27 cellular contexts compared by ENCODE assay signal in the genomic region with DNA sequence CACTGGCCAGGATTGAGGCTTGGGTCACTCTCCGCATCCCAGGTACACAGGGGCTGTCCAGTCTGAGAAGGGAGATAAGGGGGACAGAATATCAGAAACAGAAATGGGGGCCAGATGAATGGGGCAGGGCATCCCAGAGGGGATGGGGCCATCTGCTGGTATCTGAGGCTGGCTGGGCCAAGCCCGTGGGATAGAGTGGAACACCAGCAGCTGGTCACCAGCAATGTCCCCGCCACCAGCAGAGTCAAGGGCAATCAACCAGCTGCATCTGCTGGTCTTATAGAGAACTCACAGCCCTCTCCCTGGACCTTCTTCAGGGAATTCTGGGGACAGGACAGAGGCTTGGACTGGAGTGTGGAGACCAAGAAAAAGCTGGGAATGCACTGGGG.
DNase-seq lines count a peak whose midpoint lies in the region; ATAC-seq, FAIRE-seq and TF ChIP-seq lines count a peak whose summit lies in the region.
"Had no signal": no experiment of that assay in that cellular context is flagged by ENCODE, and none has a peak within 500 bp of the region (broad histone marks: within the 10 kb centered on the region; RNA-seq: fewer than 3 reads in every experiment).

No MANE protein-coding gene starts in this region.

- no peak for TF ChIP-seq POLR2A in breast epithelium (IDR thresholded peaks at IDR 0.05)
- TF ChIP-seq POLR2A in esophagus muscularis mucosa (IDR thresholded peaks at IDR 0.05; ENCODE audit: low read depth) = no peak
- no peak for TF ChIP-seq POLR2A in uterus (IDR thresholded peaks at IDR 0.05)

- H3K4me2 ChIP-seq in PC-9 = no peak overlapping the region
- H3K4me2 ChIP-seq: BLaER1 treated with 17β-estradiol and CSF1 and Interleukin-3, amounts not matched to agents 10 nM and 100 nM had no signal

- H2AFZ ChIP-seq in PC-9 = no peak overlapping the region

- no peaks in the 10 kb centered on the region for H3K9me2 ChIP-seq in PC-9 (ENCODE audit: insufficient read depth)

- H3K27me3 ChIP-seq in breast epithelium = no peaks in the 10 kb centered on the region
- H3K27me3 ChIP-seq in esophagus muscularis mucosa = no peaks in the 10 kb centered on the region
- no peaks in the 10 kb centered on the region for H3K27me3 ChIP-seq in pancreas
- H3K27me3 ChIP-seq in uterus = no peaks in the 10 kb centered on the region
- H3K27me3 ChIP-seq in PC-9 (ENCODE audit: insufficient read depth, low read depth) = 0 out of 2 replicates have a peak, but pooled peaks cover 13% of the 10 kb centered on the region
- H3K27me3 ChIP-seq: BLaER1 treated with 17β-estradiol and CSF1 and Interleukin-3, amounts not matched to agents 10 nM and 100 nM; ovary had no signal

- no peak for TF ChIP-seq EP300 in esophagus muscularis mucosa (IDR thresholded peaks at IDR 0.05)

- H3K4me1 Mint-ChIP-seq in MCF 10A (ENCODE audit: insufficient read depth, unreplicated experiment) = peaks cover 32% of the 10 kb centered on the region
- no peaks in the 10 kb centered on the region for H3K4me1 Mint-ChIP-seq in T-helper 2 cell treated with Interferon-gamma antibody and Interleukin-4, amounts not matched to agents 5 μg/mL and 100 μg/mL, for 36 hours (ENCODE audit: low read depth)
- H3K4me1 Mint-ChIP-seq: activated B cell treated with CpG ODN at 0.5 μM for 24 hours had no signal

- H3K27ac Mint-ChIP-seq in MCF 10A (ENCODE audit: low read depth, unreplicated experiment) = no peak overlapping the region
- no peak overlapping the region for H3K27ac Mint-ChIP-seq in T-helper 2 cell treated with Interferon-gamma antibody and Interleukin-4, amounts not matched to agents 5 μg/mL and 100 μg/mL, for 36 hours
- H3K27ac Mint-ChIP-seq: activated B cell treated with CpG ODN at 0.5 μM for 24 hours; activated T-cell treated with anti-CD3 and anti-CD28 coated beads, Interleukin-2, amount 50 U/mL, for 24 hours had no signal

- DNase-seq in breast epithelium (ENCODE audit: low spot score in 2 of 2) (no peak), MCF 10A (ENCODE audit: unreplicated experiment) (no peak), esophagus muscularis mucosa (ENCODE audit: extremely low spot score) (no peak), pancreas (peak in 3 of 6 donors; percentile 41 to 58 (median 45)), uterus (no peak), H4 (ENCODE audit: low spot score) (no peak), PC-9 (no peak)
- no peak for DNase-seq in T-helper 2 cell treated with Interferon-gamma antibody and Interleukin-4, amounts not matched to agents 5 μg/mL and 100 μg/mL, for 36 hours (ENCODE audit: low spot score)
- DNase-seq: activated B cell treated with CpG ODN at 0.5 μM for 24 hours; activated naive CD4-positive, alpha-beta T cell; activated T-cell treated with anti-CD3 and anti-CD28 coated beads, Interleukin-2, amount 50 U/mL, for 24 hours; amygdala; effector CD4-positive, alpha-beta T cell; erythroblast; islet precursor cell; KG1; NCI-H187 treated with DMSO at 0.1 percent for 48 hours; NCI-H226; NK-92 treated with Interleukin-12 subunit alpha and Interleukin-12 subunit beta, amount 100 ng/mL, for 24 hours; stimulated activated naive CD4-positive, alpha-beta T cell treated with Interleukin-2 at 50 U/mL for 16 hours; T-helper 9 cell had no signal

- H3K27ac ChIP-seq in breast epithelium (peak overlapping the region; percentile 91 to 96), esophagus muscularis mucosa (replicated peaks in 1 of 4) (peak overlapping the region; percentile 88 to 93 (median 90)), pancreas (no peak overlapping the region), uterus (peak overlapping the region; percentile 93 to 98), PC-9 (no peak overlapping the region)
- H3K27ac ChIP-seq: BLaER1 treated with 17β-estradiol and CSF1 and Interleukin-3, amounts not matched to agents 10 nM and 100 nM; SK-N-MC had no signal

- H3K79me2 ChIP-seq in PC-9 (ENCODE audit: low read depth) = no peaks in the 10 kb centered on the region

- intact Hi-C loops in breast epithelium (cut with DNase I; ENCODE audit: low total_unique reads) (loop anchor here (10.0 kb wide), 1 partner anchor 46 kb away; no protein-coding TSS in a partner anchor), MCF 10A (cut with micrococcal nuclease) (no loop called here), esophagus muscularis mucosa (cut with DNase I) (no loop called here), pancreas (cut with DNase I) (loop anchor here in 1 of 3 donors (10.0 kb wide), 1 partner anchor 66 kb away; no protein-coding TSS in a partner anchor), uterus (cut with DNase I; ENCODE audit: low total_unique reads) (loop anchor here (10.0 kb wide), 1 partner anchor 86 kb away; no protein-coding TSS in a partner anchor), PC-9 (cut with micrococcal nuclease; ENCODE audit: unreplicated experiment) (no loop called here)

- no peak for FAIRE-seq in pancreas (lab: Jason Lieb, UNC)
- FAIRE-seq: A204.1, frontal cortex had no signal

- POLR2A ChIA-PET in MCF 10A (lab: Yijun Ruan, JAX) = interaction anchor here (0.6 kb wide), 1 partner anchor 111 kb away, joined by 3 read pairs; no protein-coding TSS in a partner anchor
- POLR2A ChIA-PET in PC-9 (lab: Charles Lee; ENCODE audit: unreplicated experiment) = no interaction called here

- H3K4me3 ChIP-seq in breast epithelium (no peak overlapping the region), esophagus muscularis mucosa (no peak overlapping the region), pancreas (no peak overlapping the region), uterus (no peak overlapping the region), PC-9 (no peak overlapping the region)
- H3K4me3 ChIP-seq: BLaER1 treated with 17β-estradiol and CSF1 and Interleukin-3, amounts not matched to agents 10 nM and 100 nM; lung; ovary; SK-N-MC had no signal

- CTCF ChIA-PET in MCF 10A (lab: Yijun Ruan, JAX) (interaction anchor here (1.1 to 1.3 kb wide), 2 partner anchors 61 to 308 kb away, joined by 6 read pairs; no protein-coding TSS in a partner anchor), PC-9 (lab: Charles Lee) (no interaction called here)

- H4K20me1 ChIP-seq in PC-9 (ENCODE audit: insufficient read depth) = no peaks in the 10 kb centered on the region
- H4K20me1 ChIP-seq: BLaER1 treated with 17β-estradiol and CSF1 and Interleukin-3, amounts not matched to agents 10 nM and 100 nM had no signal

- peak in 3 of 4 donors; percentile 13 to 64 (median 33) for ATAC-seq in pancreas

- BruUV-seq in MCF 10A (replicated peaks; lab: Mats Ljungman, UMichigan) (no TSS peak), PC-9 (replicated peaks; lab: Mats Ljungman, UMichigan) (no TSS peak)

- no peaks in the 10 kb centered on the region for H3K36me3 Mint-ChIP-seq in MCF 10A (ENCODE audit: insufficient read depth, unreplicated experiment)
- H3K36me3 Mint-ChIP-seq in T-helper 2 cell treated with Interferon-gamma antibody and Interleukin-4, amounts not matched to agents 5 μg/mL and 100 μg/mL, for 36 hours (ENCODE audit: low read depth) = no peaks in the 10 kb centered on the region

- H3K9me3 Mint-ChIP-seq in MCF 10A (ENCODE audit: unreplicated experiment) = no peaks in the 10 kb centered on the region
- no peaks in the 10 kb centered on the region for H3K9me3 Mint-ChIP-seq in T-helper 2 cell treated with Interferon-gamma antibody and Interleukin-4, amounts not matched to agents 5 μg/mL and 100 μg/mL, for 36 hours
- H3K9me3 Mint-ChIP-seq: activated B cell treated with CpG ODN at 0.5 μM for 24 hours; activated T-cell treated with anti-CD3 and anti-CD28 coated beads, Interleukin-2, amount 50 U/mL, for 24 hours had no signal

- no peaks in the 10 kb centered on the region for H3F3A ChIP-seq in PC-9 (ENCODE audit: insufficient read depth, low read depth)

- H3K4me1 ChIP-seq in breast epithelium (peaks cover 21 to 37% of the 10 kb centered on the region in 2 donors), esophagus muscularis mucosa (peaks cover 58 to 74% (median 64%) of the 10 kb centered on the region in 4 donors), pancreas (peaks cover 16 to 36% (median 33%) of the 10 kb centered on the region in 3 donors), uterus (peaks cover 21 to 34% of the 10 kb centered on the region in 2 donors), PC-9 (replicated peaks; ENCODE audit: insufficient read depth) (peaks cover 21% of the 10 kb centered on the region)

- H3K9me3 ChIP-seq in breast epithelium (no peaks in the 10 kb centered on the region), esophagus muscularis mucosa (no peaks in the 10 kb centered on the region), pancreas (no peaks in the 10 kb centered on the region), uterus (no peaks in the 10 kb centered on the region), PC-9 (ENCODE audit: insufficient read depth, low read depth) (no peaks in the 10 kb centered on the region)
- H3K9me3 ChIP-seq: BLaER1 treated with 17β-estradiol and CSF1 and Interleukin-3, amounts not matched to agents 10 nM and 100 nM; ovary had no signal

- 67% methylated on average over 2 of the region's 3 CpGs for WGBS in esophagus muscularis mucosa
- 43 to 52% methylated on average over 3 of the region's 3 CpGs for WGBS in pancreas, 2 donors

- H3K27me3 Mint-ChIP-seq in MCF 10A (ENCODE audit: insufficient read depth, unreplicated experiment) = no peaks in the 10 kb centered on the region
- H3K27me3 Mint-ChIP-seq in T-helper 2 cell treated with Interferon-gamma antibody and Interleukin-4, amounts not matched to agents 5 μg/mL and 100 μg/mL, for 36 hours (ENCODE audit: low read depth) = peaks cover 5% of the 10 kb centered on the region

- no peak for TF ChIP-seq CTCF in breast epithelium (IDR thresholded peaks at IDR 0.05)
- no peak for TF ChIP-seq CTCF in MCF 10A (IDR thresholded peaks at IDR 0.05; ENCODE audit: unreplicated experiment)
- TF ChIP-seq CTCF in esophagus muscularis mucosa (IDR thresholded peaks at IDR 0.05) = no peak
- no peak for TF ChIP-seq CTCF in pancreas (IDR thresholded peaks at IDR 0.05)
- no peak for TF ChIP-seq CTCF in uterus (IDR thresholded peaks at IDR 0.05)
- no peak for TF ChIP-seq CTCF in PC-9 (conservative IDR thresholded peaks at IDR 0.05)

- H3K36me3 ChIP-seq in breast epithelium = no peaks in the 10 kb centered on the region
- no peaks in the 10 kb centered on the region for H3K36me3 ChIP-seq in esophagus muscularis mucosa
- no peaks in the 10 kb centered on the region for H3K36me3 ChIP-seq in pancreas
- H3K36me3 ChIP-seq in uterus = no peaks in the 10 kb centered on the region
- H3K36me3 ChIP-seq in PC-9 (ENCODE audit: low read depth) = no peaks in the 10 kb centered on the region
- H3K36me3 ChIP-seq: BLaER1 treated with 17β-estradiol and CSF1 and Interleukin-3, amounts not matched to agents 10 nM and 100 nM; ovary had no signal

- no peak overlapping the region for H3K4me3 Mint-ChIP-seq in MCF 10A (ENCODE audit: unreplicated experiment)
- no peak overlapping the region for H3K4me3 Mint-ChIP-seq in T-helper 2 cell treated with Interferon-gamma antibody and Interleukin-4, amounts not matched to agents 5 μg/mL and 100 μg/mL, for 36 hours
- H3K4me3 Mint-ChIP-seq: activated B cell treated with CpG ODN at 0.5 μM for 24 hours; activated T-cell treated with anti-CD3 and anti-CD28 coated beads, Interleukin-2, amount 50 U/mL, for 24 hours had no signal

Comparison
In these comparisons a context has a peak if more than half of its experiments do, and no peak if none do; other contexts are left out.
1. intact Hi-C loops: an anchor here in breast epithelium (10.0 kb wide) and uterus (10.0 kb wide); none called in MCF 10A, esophagus muscularis mucosa and PC-9.
2. H3K27ac ChIP-seq: peak in breast epithelium (2 of 2), esophagus muscularis mucosa (4 of 4) and uterus (2 of 2); none in pancreas (0 of 4) and PC-9 (single experiment).